In the genomic region with DNA sequence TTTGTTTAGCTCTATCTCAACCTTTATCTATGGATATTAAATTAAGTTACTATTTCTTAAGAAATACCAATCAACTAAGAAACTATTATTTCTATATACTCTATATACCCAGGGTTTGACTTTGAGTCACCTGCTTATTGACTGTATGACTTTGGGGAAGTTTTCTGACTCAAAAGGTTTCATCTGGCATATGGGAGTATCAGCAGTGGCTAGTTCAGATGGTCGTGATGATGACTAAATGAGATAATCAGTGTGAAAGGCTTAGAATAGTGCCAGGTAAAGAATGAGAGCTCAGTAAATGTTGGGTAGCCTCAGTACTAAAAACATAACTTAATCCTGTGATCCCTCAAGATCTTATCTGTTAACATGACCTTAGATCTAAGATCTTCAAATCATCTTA, we compare ENCODE assay signal across 19 cellular contexts.
DNase-seq lines count a peak whose midpoint lies in the region; ATAC-seq, FAIRE-seq and TF ChIP-seq lines count a peak whose summit lies in the region.
"Had no signal": no experiment of that assay in that cellular context is flagged by ENCODE, and none has a peak within 500 bp of the region (broad histone marks: within the 10 kb centered on the region; RNA-seq: fewer than 3 reads in every experiment).

No MANE protein-coding gene starts in this region.

- DNase-seq in uterus: no peak
- no peak for DNase-seq in hippocampal formation (lab: John Stamatoyannopoulos, UW)
- DNase-seq in GM19239 (ENCODE audit: insufficient read length, low spot score): no peak
- no peak for DNase-seq in NCI-H187 treated with DMSO at 0.1 percent for 48 hours (lab: John Stamatoyannopoulos, UW)
- DNase-seq: activated CD4-positive, alpha-beta memory T cell treated with anti-CD3 and anti-CD28 coated beads, Interleukin-2, amount 10 ng/mL, durations not matched to agents 7 days and 5 days; activated naive CD4-positive, alpha-beta T cell treated with anti-CD3 and anti-CD28 coated beads, Interleukin-2, amount 10 ng/mL, durations not matched to agents 7 days and 5 days; activated T-cell treated with anti-CD3 and anti-CD28 coated beads, Interleukin-2, amount 50 U/mL, for 4 hours; heart left ventricle; immature natural killer cell; NCI-H1417 treated with DMSO at 0.1 percent for 48 hours; NCI-H774; T-helper 2 cell had no signal

- intact Hi-C loops in uterus (cut with DNase I; ENCODE audit: low total_unique reads): no loop called here

- H3K4me1 ChIP-seq in OCI-LY3 (ENCODE audit: low read length) (peaks cover 31% of the 10 kb centered on the region), uterus (no peaks in the 10 kb centered on the region)
- H3K4me1 ChIP-seq: heart left ventricle had no signal

- no peak overlapping the region for H3K4me3 ChIP-seq in OCI-LY3 (ENCODE audit: low read length)
- H3K4me3 ChIP-seq in uterus: no peak overlapping the region
- H3K4me3 ChIP-seq: heart left ventricle had no signal

- peaks cover 10% of the 10 kb centered on the region for H3K36me3 ChIP-seq in OCI-LY3 (replicated peaks; ENCODE audit: low read depth, low read length)
- no peaks in the 10 kb centered on the region for H3K36me3 ChIP-seq in uterus
- H3K36me3 ChIP-seq: heart left ventricle, neutrophil had no signal

- no peaks in the 10 kb centered on the region for H3K79me2 ChIP-seq in OCI-LY3 (ENCODE audit: low read length)

- H3K27ac ChIP-seq in OCI-LY3 (ENCODE audit: low read length) (peak overlapping the region; percentile 55), uterus (no peak overlapping the region)
- H3K27ac ChIP-seq: heart left ventricle, neutrophil had no signal

- H3K9ac ChIP-seq in OCI-LY3 (ENCODE audit: low read length): no peak overlapping the region

- no peak overlapping the region for H2AFZ ChIP-seq in OCI-LY3 (ENCODE audit: low read depth, low read length)

- TF ChIP-seq CTCF in OCI-LY3 (IDR thresholded peaks at IDR 0.05; ENCODE audit: low read depth, low read length): no peak
- TF ChIP-seq CTCF in uterus (IDR thresholded peaks at IDR 0.05): no peak

- H4K20me1 ChIP-seq in OCI-LY3 (ENCODE audit: insufficient read depth, low read length): no peaks in the 10 kb centered on the region

- H3K9me3 ChIP-seq in OCI-LY3 (ENCODE audit: insufficient read depth, low read length) (no peaks in the 10 kb centered on the region), uterus (no peaks in the 10 kb centered on the region)
- H3K9me3 ChIP-seq: heart left ventricle, neutrophil had no signal

- ATAC-seq in GM18907 (IDR thresholded peaks at IDR 0.05; ENCODE audit: unreplicated experiment): peak; percentile 95
- peak; percentile 87 for ATAC-seq in HG02588 (IDR thresholded peaks at IDR 0.05; ENCODE audit: unreplicated experiment)
- peak; percentile 57 for ATAC-seq in HG03064 (IDR thresholded peaks at IDR 0.05; ENCODE audit: low read depth, unreplicated experiment)
- ATAC-seq: activated T-cell treated with anti-CD3 and anti-CD28 coated beads, Interleukin-2, amount 50 U/mL, for 4 hours; heart left ventricle; Panc1 had no signal

- no peak for FAIRE-seq in GM19239 (lab: Jason Lieb, UNC)
- FAIRE-seq: H1 had no signal

- no peak for TF ChIP-seq POLR2A in uterus (IDR thresholded peaks at IDR 0.05)

- no peaks in the 10 kb centered on the region for H3K27me3 ChIP-seq in OCI-LY3 (ENCODE audit: low read depth, low read length)
- no peaks in the 10 kb centered on the region for H3K27me3 ChIP-seq in uterus
- H3K27me3 ChIP-seq: heart left ventricle, neutrophil had no signal

- H3K4me2 ChIP-seq in OCI-LY3 (ENCODE audit: low read length): 0 out of 2 replicates have a peak overlapping the region, but pooled peaks have one; percentile 8
